In the genomic region with DNA sequence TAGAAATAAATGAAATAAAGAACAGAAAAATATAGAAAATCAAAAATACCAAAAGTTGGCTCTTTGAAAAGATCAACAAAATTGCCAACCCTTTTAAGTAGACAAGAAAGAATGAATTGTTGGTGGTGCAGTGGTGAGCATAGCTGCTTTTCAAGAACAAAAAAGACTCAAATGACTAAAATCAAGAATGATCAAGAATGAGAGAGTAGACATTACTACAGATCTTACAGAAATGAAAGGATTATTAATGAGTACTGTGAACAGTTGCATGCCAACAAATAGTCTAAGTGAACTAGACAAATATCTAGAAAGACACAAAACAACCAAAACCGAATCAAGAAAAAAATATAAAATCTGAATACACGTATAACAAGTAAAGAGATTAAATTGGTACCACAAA, we compare ENCODE assay signal across 20 cellular contexts.
"Had no signal": no experiment of that assay in that cellular context is flagged by ENCODE, and none has a peak within 500 bp of the region (broad histone marks: within the 10 kb centered on the region; RNA-seq: fewer than 3 reads in every experiment).

No MANE protein-coding gene starts in this region.

- ATAC-seq: HepG2 had no signal

- DNase-seq: IMR-90, Kasumi-1, KG1, MM.1S, NCI-H1092 treated with DMSO at 0.1 percent for 48 hours, NCI-H1436, NCI-H187, NCI-H2029, NCI-H2081 treated with DMSO at 0.1 percent for 48 hours, NCI-H2171, NCI-H226, NCI-H446, NCI-H510A, NCI-H524 treated with DMSO at 0.1 percent for 48 hours, NCI-H69, NCI-H774, Right ventricle myocardium superior, RPMI8226, SIG-M5 had no signal
